23 cellular contexts compared by ENCODE assay signal in the genomic region with DNA sequence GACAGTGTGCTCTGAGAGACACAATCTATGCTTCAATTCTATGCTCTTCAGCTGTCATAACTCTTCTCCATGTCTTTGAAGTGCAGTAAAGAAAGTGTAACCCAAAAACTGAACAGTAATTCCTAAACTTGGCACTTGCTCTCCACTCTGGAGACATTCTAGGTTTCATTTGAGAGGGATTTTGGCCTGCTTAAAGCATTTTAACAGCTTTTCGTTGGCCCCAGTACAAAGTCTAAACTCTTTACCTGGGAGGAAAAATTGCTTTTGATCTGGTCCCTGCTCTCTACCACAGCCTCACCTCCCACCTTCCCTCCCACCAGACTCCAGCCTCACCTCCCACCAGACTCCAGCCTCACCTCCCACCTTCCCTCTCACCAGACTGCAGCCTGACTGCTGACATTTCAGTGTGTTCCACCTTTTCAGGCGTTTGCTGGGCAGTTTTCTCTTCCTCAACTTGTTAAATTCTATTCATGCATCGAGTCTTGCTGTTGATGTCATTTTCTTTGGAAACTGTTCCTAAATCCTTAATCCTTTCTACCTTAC.
DNase-seq lines count a peak whose midpoint lies in the region; ATAC-seq and TF ChIP-seq lines count a peak whose summit lies in the region.
"Had no signal": no experiment of that assay in that cellular context is flagged by ENCODE, and none has a peak within 500 bp of the region (broad histone marks: within the 10 kb centered on the region; RNA-seq: fewer than 3 reads in every experiment).

No MANE protein-coding gene starts in this region.

- no peaks in the 10 kb centered on the region for H3K9me3 Mint-ChIP-seq in T-helper 2 cell treated with Interferon-gamma antibody and Interleukin-4, amounts not matched to agents 5 μg/mL and 100 μg/mL, for 36 hours
- H3K9me3 Mint-ChIP-seq in natural killer cell treated with Interleukin-12 subunit alpha and Interleukin-12 subunit beta and Interleukin-15 and Interleukin-18, amount 100 ng/mL, for 72 hours = no peaks in the 10 kb centered on the region
- no peaks in the 10 kb centered on the region for H3K9me3 Mint-ChIP-seq in natural killer cell
- no peaks in the 10 kb centered on the region for H3K9me3 Mint-ChIP-seq in activated naive CD8-positive, alpha-beta T cell treated with anti-CD3 and anti-CD28 coated beads for 36 hours
- H3K9me3 Mint-ChIP-seq in stimulated activated naive CD8-positive, alpha-beta T cell treated with anti-CD3 and anti-CD28 coated beads, Interleukin-15, amount 100 ng/mL, for 72 hours = no peaks in the 10 kb centered on the region
- H3K9me3 Mint-ChIP-seq: brain had no signal

- peak overlapping the region; percentile 47 for H3K4me3 Mint-ChIP-seq in T-helper 2 cell treated with Interferon-gamma antibody and Interleukin-4, amounts not matched to agents 5 μg/mL and 100 μg/mL, for 36 hours
- H3K4me3 Mint-ChIP-seq in natural killer cell treated with Interleukin-12 subunit alpha and Interleukin-12 subunit beta and Interleukin-15 and Interleukin-18, amount 100 ng/mL, for 72 hours = no peak overlapping the region
- no peak overlapping the region for H3K4me3 Mint-ChIP-seq in natural killer cell
- no peak overlapping the region for H3K4me3 Mint-ChIP-seq in activated naive CD8-positive, alpha-beta T cell treated with anti-CD3 and anti-CD28 coated beads for 36 hours
- peak overlapping the region; percentile 65 to 77 for H3K4me3 Mint-ChIP-seq in stimulated activated naive CD8-positive, alpha-beta T cell treated with anti-CD3 and anti-CD28 coated beads, Interleukin-15, amount 100 ng/mL, for 72 hours
- H3K4me3 Mint-ChIP-seq: brain had no signal

- no peak for ATAC-seq in natural killer cell treated with Interleukin-12 subunit alpha and Interleukin-12 subunit beta and Interleukin-15 and Interleukin-18, amount 100 ng/mL, for 72 hours
- ATAC-seq in natural killer cell = no peak
- peak; percentile 31 for ATAC-seq in stimulated activated naive CD8-positive, alpha-beta T cell treated with anti-CD3 and anti-CD28 coated beads, Interleukin-15, amount 100 ng/mL, for 72 hours
- ATAC-seq: gastroesophageal sphincter, left cardiac atrium, psoas muscle had no signal

- H3K4me1 Mint-ChIP-seq in T-helper 2 cell treated with Interferon-gamma antibody and Interleukin-4, amounts not matched to agents 5 μg/mL and 100 μg/mL, for 36 hours (ENCODE audit: low read depth) = peaks cover 60% of the 10 kb centered on the region
- peaks cover 42 to 52% of the 10 kb centered on the region in 2 donors for H3K4me1 Mint-ChIP-seq in natural killer cell treated with Interleukin-12 subunit alpha and Interleukin-12 subunit beta and Interleukin-15 and Interleukin-18, amount 100 ng/mL, for 72 hours (ENCODE audit: low read depth in 2 of 2)
- H3K4me1 Mint-ChIP-seq in natural killer cell = peaks cover 47 to 55% of the 10 kb centered on the region in 2 donors
- peaks cover 60% of the 10 kb centered on the region for H3K4me1 Mint-ChIP-seq in activated naive CD8-positive, alpha-beta T cell treated with anti-CD3 and anti-CD28 coated beads for 36 hours
- H3K4me1 Mint-ChIP-seq in stimulated activated naive CD8-positive, alpha-beta T cell treated with anti-CD3 and anti-CD28 coated beads, Interleukin-15, amount 100 ng/mL, for 72 hours = peaks cover 83% of the 10 kb centered on the region

- intact Hi-C loops in natural killer cell (cut with micrococcal nuclease) = no loop called here

- peak overlapping the region; percentile 60 for H3K27ac Mint-ChIP-seq in T-helper 2 cell treated with Interferon-gamma antibody and Interleukin-4, amounts not matched to agents 5 μg/mL and 100 μg/mL, for 36 hours
- H3K27ac Mint-ChIP-seq in natural killer cell treated with Interleukin-12 subunit alpha and Interleukin-12 subunit beta and Interleukin-15 and Interleukin-18, amount 100 ng/mL, for 72 hours = peak overlapping the region; percentile 68 to 79
- H3K27ac Mint-ChIP-seq in natural killer cell = peak overlapping the region in 1 of 2 donors; percentile 1
- H3K27ac Mint-ChIP-seq in activated naive CD8-positive, alpha-beta T cell treated with anti-CD3 and anti-CD28 coated beads for 36 hours = peak overlapping the region; percentile 83
- H3K27ac Mint-ChIP-seq in stimulated activated naive CD8-positive, alpha-beta T cell treated with anti-CD3 and anti-CD28 coated beads, Interleukin-15, amount 100 ng/mL, for 72 hours = peak overlapping the region; percentile 93 to 97

- no peak for TF ChIP-seq CTCF in natural killer cell (IDR thresholded peaks at IDR 0.05)

- no peak for DNase-seq in T-helper 2 cell treated with Interferon-gamma antibody and Interleukin-4, amounts not matched to agents 5 μg/mL and 100 μg/mL, for 36 hours (ENCODE audit: low spot score)
- DNase-seq in T-helper 2 cell = no peak
- DNase-seq in natural killer cell treated with Interleukin-12 subunit alpha and Interleukin-12 subunit beta and Interleukin-15 and Interleukin-18, amount 100 ng/mL, for 72 hours (ENCODE audit: low spot score) = no peak
- DNase-seq in natural killer cell = no peak
- DNase-seq in activated naive CD8-positive, alpha-beta T cell treated with anti-CD3 and anti-CD28 coated beads for 36 hours = no peak
- no peak for DNase-seq in stimulated activated naive CD8-positive, alpha-beta T cell treated with anti-CD3 and anti-CD28 coated beads, Interleukin-15, amount 100 ng/mL, for 72 hours
- no peak for DNase-seq in DMS79 (lab: John Stamatoyannopoulos, UW)
- DNase-seq in kidney tubule cell (ENCODE audit: low spot score) = no peak
- DNase-seq: 8988T; adrenal gland; dorsolateral prefrontal cortex; left cardiac atrium; mesenchymal stem cell; NCI-H146; NCI-H2107; NCI-H446 treated with DMSO at 0.1 percent for 48 hours; nucleus accumbens; psoas muscle; RPMI8226; stimulated activated naive CD4-positive, alpha-beta T cell treated with Interleukin-2 at 50 U/mL for 16 hours; thyroid gland had no signal

- peaks cover 28% of the 10 kb centered on the region for H3K36me3 Mint-ChIP-seq in T-helper 2 cell treated with Interferon-gamma antibody and Interleukin-4, amounts not matched to agents 5 μg/mL and 100 μg/mL, for 36 hours (ENCODE audit: low read depth)
- H3K36me3 Mint-ChIP-seq in natural killer cell treated with Interleukin-12 subunit alpha and Interleukin-12 subunit beta and Interleukin-15 and Interleukin-18, amount 100 ng/mL, for 72 hours = no peaks in the 10 kb centered on the region
- no peaks in the 10 kb centered on the region for H3K36me3 Mint-ChIP-seq in natural killer cell
- peaks cover 13% of the 10 kb centered on the region for H3K36me3 Mint-ChIP-seq in activated naive CD8-positive, alpha-beta T cell treated with anti-CD3 and anti-CD28 coated beads for 36 hours
- H3K36me3 Mint-ChIP-seq: brain had no signal

- H3K27me3 Mint-ChIP-seq in T-helper 2 cell treated with Interferon-gamma antibody and Interleukin-4, amounts not matched to agents 5 μg/mL and 100 μg/mL, for 36 hours (ENCODE audit: low read depth) = no peaks in the 10 kb centered on the region
- no peaks in the 10 kb centered on the region for H3K27me3 Mint-ChIP-seq in natural killer cell treated with Interleukin-12 subunit alpha and Interleukin-12 subunit beta and Interleukin-15 and Interleukin-18, amount 100 ng/mL, for 72 hours
- H3K27me3 Mint-ChIP-seq in natural killer cell (ENCODE audit: low read depth in 2 of 2) = no peaks in the 10 kb centered on the region
- no peaks in the 10 kb centered on the region for H3K27me3 Mint-ChIP-seq in activated naive CD8-positive, alpha-beta T cell treated with anti-CD3 and anti-CD28 coated beads for 36 hours
- H3K27me3 Mint-ChIP-seq in stimulated activated naive CD8-positive, alpha-beta T cell treated with anti-CD3 and anti-CD28 coated beads, Interleukin-15, amount 100 ng/mL, for 72 hours = no peaks in the 10 kb centered on the region

Comparison
In these comparisons a context has a peak if more than half of its experiments do, and no peak if none do; other contexts are left out.
1. H3K4me3 Mint-ChIP-seq: peak in T-helper 2 cell treated with Interferon-gamma antibody and Interleukin-4, amounts not matched to agents 5 μg/mL and 100 μg/mL, for 36 hours (single experiment) and stimulated activated naive CD8-positive, alpha-beta T cell treated with anti-CD3 and anti-CD28 coated beads, Interleukin-15, amount 100 ng/mL, for 72 hours (2 of 2); none in natural killer cell treated with Interleukin-12 subunit alpha and Interleukin-12 subunit beta and Interleukin-15 and Interleukin-18, amount 100 ng/mL, for 72 hours (single experiment), natural killer cell (single experiment) and activated naive CD8-positive, alpha-beta T cell treated with anti-CD3 and anti-CD28 coated beads for 36 hours (single experiment).